1 cellular context compared by ENCODE assay signal in the genomic region with DNA sequence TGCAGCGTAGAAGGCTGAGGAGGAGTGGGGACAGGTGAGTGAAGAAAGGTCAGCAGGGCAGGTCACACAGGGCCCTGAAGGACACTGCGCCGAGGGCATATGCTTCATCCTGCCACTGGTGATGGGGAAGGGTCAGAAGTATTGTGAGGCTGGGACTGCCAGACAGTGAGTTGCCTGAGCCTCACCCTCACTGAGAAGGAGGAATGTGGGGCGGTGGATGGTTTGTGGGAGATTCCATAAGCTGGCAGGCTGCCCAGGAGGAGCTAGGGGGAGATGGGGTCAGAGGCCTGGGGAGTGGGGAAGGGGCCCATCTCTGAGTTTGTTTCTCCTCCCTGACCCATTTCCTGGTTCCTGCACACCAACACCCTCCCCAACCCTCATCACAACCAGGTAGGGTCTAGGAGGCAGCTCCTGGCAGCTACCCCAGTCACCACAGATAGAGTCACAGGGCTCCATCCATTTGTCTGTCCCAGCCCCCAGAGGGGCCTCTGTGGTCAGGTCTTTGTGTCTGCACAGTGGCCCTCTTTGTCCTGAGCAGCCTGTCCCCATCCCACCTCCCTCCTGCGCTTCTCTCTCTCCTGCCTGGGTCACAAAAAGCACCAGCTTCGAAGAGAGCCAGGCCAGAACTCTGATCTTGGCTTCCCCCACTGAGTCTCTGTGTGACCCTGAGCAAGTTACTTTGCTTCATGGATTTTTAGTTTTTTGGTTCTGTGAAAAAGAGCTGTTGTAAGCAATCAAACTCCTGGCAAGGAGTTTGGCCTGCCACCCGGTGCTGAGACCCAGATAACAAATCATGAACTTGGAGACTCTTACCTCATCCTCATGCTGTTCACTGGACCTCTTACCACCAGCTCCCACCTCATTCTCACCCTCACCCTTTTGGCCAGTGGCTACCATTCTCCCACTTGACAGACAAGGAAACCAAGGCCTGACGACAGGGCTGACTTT.
TF ChIP-seq lines count a peak whose summit lies in the region.

No MANE protein-coding gene starts in this region.

TF ChIP-seq in HepG2, 621 proteins besides CTCF, POLR2A, EP300 and RAD21:
- TF ChIP-seq SOX13 (IDR thresholded peaks at IDR 0.05): no peak
- peak in 1 of 2 experiments; percentile 54; a peak in 2 of 4 replicates for TF ChIP-seq SOX13 (CRISPR knock-in tag; conservative IDR thresholded peaks at IDR 0.05 in 1 of 2, IDR thresholded peaks at IDR 0.05 in 1 of 2)
- peak; percentile 25; the same call in 1 of the 2 replicates for TF ChIP-seq PATZ1 (CRISPR knock-in tag; IDR thresholded peaks at IDR 0.05)
- TF ChIP-seq BCL6 (CRISPR knock-in tag; IDR thresholded peaks at IDR 0.05): no peak
- peak; percentile 42; the same call in 1 of the 2 replicates for TF ChIP-seq SOX5 (CRISPR knock-in tag; IDR thresholded peaks at IDR 0.05; ENCODE audit: borderline replicate concordance)
- TF ChIP-seq TOPORS (CRISPR knock-in tag; IDR thresholded peaks at IDR 0.05): no peak
